1 cellular context compared by ENCODE assay signal in the genomic region with DNA sequence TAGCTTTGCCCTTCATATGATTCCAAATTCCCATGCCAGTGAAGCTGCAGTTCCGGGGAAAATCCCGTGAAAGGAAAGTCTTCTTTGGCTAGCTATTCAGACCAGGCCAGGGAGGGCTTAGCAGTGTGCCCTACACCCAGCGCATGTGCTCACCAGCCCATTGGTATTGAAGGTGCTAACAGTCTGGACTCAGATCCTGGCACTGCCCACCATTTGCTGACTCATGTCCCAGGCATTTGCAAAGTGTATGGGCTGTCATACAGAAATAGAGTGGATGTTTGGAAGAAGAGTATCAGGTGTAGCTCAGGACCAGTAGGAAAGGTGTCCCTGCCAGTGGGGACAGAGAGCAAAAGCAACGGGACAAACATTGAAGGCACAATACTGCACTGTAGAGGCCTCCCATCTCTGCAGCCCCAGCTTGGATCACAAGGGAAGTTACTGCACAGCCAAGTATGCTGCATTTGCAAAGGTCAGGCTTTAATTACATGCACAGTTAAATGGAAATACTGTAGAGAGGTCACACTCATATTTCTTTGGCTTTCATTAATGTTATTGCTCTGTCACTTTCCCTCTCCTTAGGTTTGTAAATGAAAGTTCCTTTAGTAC.
TF ChIP-seq lines count a peak whose summit lies in the region.

No MANE protein-coding gene starts in this region.

TF ChIP-seq in HepG2, 621 proteins besides CTCF, POLR2A, EP300 and RAD21 (continued from another document and continues in another):
- TF ChIP-seq NR3C1 (CRISPR knock-in tag; IDR thresholded peaks at IDR 0.05), result no peak
- TF ChIP-seq SMARCC2 (IDR thresholded peaks at IDR 0.05), result no peak
- no peak for TF ChIP-seq NONO (IDR thresholded peaks at IDR 0.05)
- no peak for TF ChIP-seq NONO (CRISPR knock-in tag; conservative IDR thresholded peaks at IDR 0.05)
- TF ChIP-seq, protein P1, sequence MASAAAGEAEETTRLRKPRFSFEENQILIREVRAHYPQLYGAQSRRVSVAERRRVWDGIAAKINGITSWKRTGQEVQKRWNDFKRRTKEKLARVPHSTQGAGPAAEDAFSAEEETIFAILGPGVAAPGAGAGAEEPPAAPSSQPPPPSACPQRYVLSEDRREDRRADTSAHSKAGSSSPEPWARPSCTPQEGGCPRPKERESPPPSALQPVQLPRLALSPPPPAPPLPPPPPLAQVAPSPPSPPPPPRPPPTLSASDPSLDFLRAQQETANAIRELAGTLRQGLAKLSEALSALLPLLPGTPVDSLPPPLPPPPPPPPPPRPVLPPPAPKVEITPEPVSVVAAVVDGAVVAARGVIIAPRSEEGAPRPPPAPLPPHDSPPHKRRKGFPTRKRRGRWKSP (CRISPR knock-in tag; IDR thresholded peaks at IDR 0.05), result no peak
- TF ChIP-seq, protein P2, sequence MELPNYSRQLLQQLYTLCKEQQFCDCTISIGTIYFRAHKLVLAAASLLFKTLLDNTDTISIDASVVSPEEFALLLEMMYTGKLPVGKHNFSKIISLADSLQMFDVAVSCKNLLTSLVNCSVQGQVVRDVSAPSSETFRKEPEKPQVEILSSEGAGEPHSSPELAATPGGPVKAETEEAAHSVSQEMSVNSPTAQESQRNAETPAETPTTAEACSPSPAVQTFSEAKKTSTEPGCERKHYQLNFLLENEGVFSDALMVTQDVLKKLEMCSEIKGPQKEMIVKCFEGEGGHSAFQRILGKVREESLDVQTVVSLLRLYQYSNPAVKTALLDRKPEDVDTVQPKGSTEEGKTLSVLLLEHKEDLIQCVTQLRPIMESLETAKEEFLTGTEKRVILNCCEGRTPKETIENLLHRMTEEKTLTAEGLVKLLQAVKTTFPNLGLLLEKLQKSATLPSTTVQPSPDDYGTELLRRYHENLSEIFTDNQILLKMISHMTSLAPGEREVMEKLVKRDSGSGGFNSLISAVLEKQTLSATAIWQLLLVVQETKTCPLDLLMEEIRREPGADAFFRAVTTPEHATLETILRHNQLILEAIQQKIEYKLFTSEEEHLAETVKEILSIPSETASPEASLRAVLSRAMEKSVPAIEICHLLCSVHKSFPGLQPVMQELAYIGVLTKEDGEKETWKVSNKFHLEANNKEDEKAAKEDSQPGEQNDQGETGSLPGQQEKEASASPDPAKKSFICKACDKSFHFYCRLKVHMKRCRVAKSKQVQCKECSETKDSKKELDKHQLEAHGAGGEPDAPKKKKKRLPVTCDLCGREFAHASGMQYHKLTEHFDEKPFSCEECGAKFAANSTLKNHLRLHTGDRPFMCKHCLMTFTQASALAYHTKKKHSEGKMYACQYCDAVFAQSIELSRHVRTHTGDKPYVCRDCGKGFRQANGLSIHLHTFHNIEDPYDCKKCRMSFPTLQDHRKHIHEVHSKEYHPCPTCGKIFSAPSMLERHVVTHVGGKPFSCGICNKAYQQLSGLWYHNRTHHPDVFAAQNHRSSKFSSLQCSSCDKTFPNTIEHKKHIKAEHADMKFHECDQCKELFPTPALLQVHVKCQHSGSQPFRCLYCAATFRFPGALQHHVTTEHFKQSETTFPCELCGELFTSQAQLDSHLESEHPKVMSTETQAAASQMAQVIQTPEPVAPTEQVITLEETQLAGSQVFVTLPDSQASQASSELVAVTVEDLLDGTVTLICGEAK (IDR thresholded peaks at IDR 0.05), result no peak
- TF ChIP-seq, protein P2 (CRISPR knock-in tag; IDR thresholded peaks at IDR 0.05), result no peak
- TF ChIP-seq TARDBP (CRISPR knock-in tag; IDR thresholded peaks at IDR 0.05), result peak; percentile 31; the same call in 1 of the 2 replicates
- TF ChIP-seq ZMYM3 (CRISPR knock-in tag; IDR thresholded peaks at IDR 0.05), result 0 out of 2 replicates have a peak, but pooled peaks have one; percentile 37
- TF ChIP-seq ZNF816 (CRISPR knock-in tag; IDR thresholded peaks at IDR 0.05; ENCODE audit: borderline replicate concordance), result no peak
- TF ChIP-seq, protein P3, sequence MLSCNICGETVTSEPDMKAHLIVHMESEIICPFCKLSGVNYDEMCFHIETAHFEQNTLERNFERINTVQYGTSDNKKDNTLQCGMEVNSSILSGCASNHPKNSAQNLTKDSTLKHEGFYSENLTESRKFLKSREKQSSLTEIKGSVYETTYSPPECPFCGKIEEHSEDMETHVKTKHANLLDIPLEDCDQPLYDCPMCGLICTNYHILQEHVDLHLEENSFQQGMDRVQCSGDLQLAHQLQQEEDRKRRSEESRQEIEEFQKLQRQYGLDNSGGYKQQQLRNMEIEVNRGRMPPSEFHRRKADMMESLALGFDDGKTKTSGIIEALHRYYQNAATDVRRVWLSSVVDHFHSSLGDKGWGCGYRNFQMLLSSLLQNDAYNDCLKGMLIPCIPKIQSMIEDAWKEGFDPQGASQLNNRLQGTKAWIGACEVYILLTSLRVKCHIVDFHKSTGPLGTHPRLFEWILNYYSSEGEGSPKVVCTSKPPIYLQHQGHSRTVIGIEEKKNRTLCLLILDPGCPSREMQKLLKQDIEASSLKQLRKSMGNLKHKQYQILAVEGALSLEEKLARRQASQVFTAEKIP (CRISPR knock-in tag; IDR thresholded peaks at IDR 0.05; ENCODE audit: borderline replicate concordance), result no peak
- TF ChIP-seq, protein P4, sequence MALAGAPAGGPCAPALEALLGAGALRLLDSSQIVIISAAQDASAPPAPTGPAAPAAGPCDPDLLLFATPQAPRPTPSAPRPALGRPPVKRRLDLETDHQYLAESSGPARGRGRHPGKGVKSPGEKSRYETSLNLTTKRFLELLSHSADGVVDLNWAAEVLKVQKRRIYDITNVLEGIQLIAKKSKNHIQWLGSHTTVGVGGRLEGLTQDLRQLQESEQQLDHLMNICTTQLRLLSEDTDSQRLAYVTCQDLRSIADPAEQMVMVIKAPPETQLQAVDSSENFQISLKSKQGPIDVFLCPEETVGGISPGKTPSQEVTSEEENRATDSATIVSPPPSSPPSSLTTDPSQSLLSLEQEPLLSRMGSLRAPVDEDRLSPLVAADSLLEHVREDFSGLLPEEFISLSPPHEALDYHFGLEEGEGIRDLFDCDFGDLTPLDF (CRISPR knock-in tag; IDR thresholded peaks at IDR 0.05), result no peak
- TF ChIP-seq, protein P5, sequence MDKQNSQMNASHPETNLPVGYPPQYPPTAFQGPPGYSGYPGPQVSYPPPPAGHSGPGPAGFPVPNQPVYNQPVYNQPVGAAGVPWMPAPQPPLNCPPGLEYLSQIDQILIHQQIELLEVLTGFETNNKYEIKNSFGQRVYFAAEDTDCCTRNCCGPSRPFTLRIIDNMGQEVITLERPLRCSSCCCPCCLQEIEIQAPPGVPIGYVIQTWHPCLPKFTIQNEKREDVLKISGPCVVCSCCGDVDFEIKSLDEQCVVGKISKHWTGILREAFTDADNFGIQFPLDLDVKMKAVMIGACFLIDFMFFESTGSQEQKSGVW (CRISPR knock-in tag; IDR thresholded peaks at IDR 0.05; ENCODE audit: borderline replicate concordance), result no peak
- no peak for TF ChIP-seq RBM39 (IDR thresholded peaks at IDR 0.05; ENCODE audit: low read depth, low read length, poor library complexity, severe bottlenecking)
- TF ChIP-seq NR2F2 (IDR thresholded peaks at IDR 0.05; ENCODE audit: borderline replicate concordance, low read depth), result no peak
- TF ChIP-seq, protein P6, sequence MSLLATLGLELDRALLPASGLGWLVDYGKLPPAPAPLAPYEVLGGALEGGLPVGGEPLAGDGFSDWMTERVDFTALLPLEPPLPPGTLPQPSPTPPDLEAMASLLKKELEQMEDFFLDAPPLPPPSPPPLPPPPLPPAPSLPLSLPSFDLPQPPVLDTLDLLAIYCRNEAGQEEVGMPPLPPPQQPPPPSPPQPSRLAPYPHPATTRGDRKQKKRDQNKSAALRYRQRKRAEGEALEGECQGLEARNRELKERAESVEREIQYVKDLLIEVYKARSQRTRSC (CRISPR knock-in tag; IDR thresholded peaks at IDR 0.05; ENCODE audit: low read depth), result no peak
- no peak for TF ChIP-seq HMGA1 (CRISPR knock-in tag; conservative IDR thresholded peaks at IDR 0.05)
- TF ChIP-seq, protein P7, sequence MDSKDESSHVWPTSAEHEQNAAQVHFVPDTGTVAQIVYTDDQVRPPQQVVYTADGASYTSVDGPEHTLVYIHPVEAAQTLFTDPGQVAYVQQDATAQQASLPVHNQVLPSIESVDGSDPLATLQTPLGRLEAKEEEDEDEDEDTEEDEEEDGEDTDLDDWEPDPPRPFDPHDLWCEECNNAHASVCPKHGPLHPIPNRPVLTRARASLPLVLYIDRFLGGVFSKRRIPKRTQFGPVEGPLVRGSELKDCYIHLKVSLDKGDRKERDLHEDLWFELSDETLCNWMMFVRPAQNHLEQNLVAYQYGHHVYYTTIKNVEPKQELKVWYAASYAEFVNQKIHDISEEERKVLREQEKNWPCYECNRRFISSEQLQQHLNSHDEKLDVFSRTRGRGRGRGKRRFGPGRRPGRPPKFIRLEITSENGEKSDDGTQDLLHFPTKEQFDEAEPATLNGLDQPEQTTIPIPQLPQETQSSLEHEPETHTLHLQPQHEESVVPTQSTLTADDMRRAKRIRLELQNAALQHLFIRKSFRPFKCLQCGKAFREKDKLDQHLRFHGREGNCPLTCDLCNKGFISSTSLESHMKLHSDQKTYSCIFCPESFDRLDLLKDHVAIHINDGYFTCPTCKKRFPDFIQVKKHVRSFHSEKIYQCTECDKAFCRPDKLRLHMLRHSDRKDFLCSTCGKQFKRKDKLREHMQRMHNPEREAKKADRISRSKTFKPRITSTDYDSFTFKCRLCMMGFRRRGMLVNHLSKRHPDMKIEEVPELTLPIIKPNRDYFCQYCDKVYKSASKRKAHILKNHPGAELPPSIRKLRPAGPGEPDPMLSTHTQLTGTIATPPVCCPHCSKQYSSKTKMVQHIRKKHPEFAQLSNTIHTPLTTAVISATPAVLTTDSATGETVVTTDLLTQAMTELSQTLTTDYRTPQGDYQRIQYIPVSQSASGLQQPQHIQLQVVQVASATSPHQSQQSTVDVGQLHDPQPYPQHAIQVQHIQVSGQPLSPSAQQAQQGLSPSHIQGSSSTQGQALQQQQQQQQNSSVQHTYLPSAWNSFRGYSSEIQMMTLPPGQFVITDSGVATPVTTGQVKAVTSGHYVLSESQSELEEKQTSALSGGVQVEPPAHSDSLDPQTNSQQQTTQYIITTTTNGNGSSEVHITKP (CRISPR knock-in tag; IDR thresholded peaks at IDR 0.05; ENCODE audit: low read depth), result no peak
- TF ChIP-seq NFKB2 (CRISPR knock-in tag; IDR thresholded peaks at IDR 0.05; ENCODE audit: borderline replicate concordance), result no peak
- TF ChIP-seq ZNF660 (CRISPR knock-in tag; IDR thresholded peaks at IDR 0.05; ENCODE audit: borderline replicate concordance, low read depth), result no peak
- TF ChIP-seq ZNF577 (CRISPR knock-in tag; IDR thresholded peaks at IDR 0.05; ENCODE audit: borderline replicate concordance, low read depth), result no peak
- TF ChIP-seq ATM (IDR thresholded peaks at IDR 0.05; ENCODE audit: borderline replicate concordance), result no peak
- TF ChIP-seq ZNF121 (CRISPR knock-in tag; IDR thresholded peaks at IDR 0.05), result 0 out of 2 replicates have a peak, but pooled peaks have one; percentile 36
- peak; percentile 89 for TF ChIP-seq FOSL2 (CRISPR knock-in tag; IDR thresholded peaks at IDR 0.05)
- no peak for TF ChIP-seq AGO1 (IDR thresholded peaks at IDR 0.05; ENCODE audit: low read depth, low read length, poor library complexity, severe bottlenecking)
- no peak for TF ChIP-seq MAZ (IDR thresholded peaks at IDR 0.05; ENCODE audit: borderline replicate concordance, low read depth, low read length)
- TF ChIP-seq MAZ (CRISPR knock-in tag; IDR thresholded peaks at IDR 0.05; ENCODE audit: low read depth), result no peak
- TF ChIP-seq ZBTB7B (CRISPR knock-in tag; IDR thresholded peaks at IDR 0.05), result no peak
- no peak for TF ChIP-seq BHLHE40 (IDR thresholded peaks at IDR 0.05; ENCODE audit: low read length)
- TF ChIP-seq, protein P8, sequence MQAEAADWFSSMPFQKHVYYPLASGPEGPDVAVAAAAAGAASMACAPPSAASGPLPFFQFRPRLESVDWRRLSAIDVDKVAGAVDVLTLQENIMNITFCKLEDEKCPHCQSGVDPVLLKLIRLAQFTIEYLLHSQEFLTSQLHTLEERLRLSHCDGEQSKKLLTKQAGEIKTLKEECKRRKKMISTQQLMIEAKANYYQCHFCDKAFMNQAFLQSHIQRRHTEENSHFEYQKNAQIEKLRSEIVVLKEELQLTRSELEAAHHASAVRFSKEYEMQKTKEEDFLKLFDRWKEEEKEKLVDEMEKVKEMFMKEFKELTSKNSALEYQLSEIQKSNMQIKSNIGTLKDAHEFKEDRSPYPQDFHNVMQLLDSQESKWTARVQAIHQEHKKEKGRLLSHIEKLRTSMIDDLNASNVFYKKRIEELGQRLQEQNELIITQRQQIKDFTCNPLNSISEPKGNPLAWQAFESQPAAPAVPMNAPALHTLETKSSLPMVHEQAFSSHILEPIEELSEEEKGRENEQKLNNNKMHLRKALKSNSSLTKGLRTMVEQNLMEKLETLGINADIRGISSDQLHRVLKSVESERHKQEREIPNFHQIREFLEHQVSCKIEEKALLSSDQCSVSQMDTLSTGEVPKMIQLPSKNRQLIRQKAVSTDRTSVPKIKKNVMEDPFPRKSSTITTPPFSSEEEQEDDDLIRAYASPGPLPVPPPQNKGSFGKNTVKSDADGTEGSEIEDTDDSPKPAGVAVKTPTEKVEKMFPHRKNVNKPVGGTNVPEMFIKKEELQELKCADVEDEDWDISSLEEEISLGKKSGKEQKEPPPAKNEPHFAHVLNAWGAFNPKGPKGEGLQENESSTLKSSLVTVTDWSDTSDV (CRISPR knock-in tag; IDR thresholded peaks at IDR 0.05), result no peak
- TF ChIP-seq MEIS2 (CRISPR knock-in tag; IDR thresholded peaks at IDR 0.05), result no peak
- no peak for TF ChIP-seq TOE1 (CRISPR knock-in tag; IDR thresholded peaks at IDR 0.05)
- TF ChIP-seq NCOR1 (IDR thresholded peaks at IDR 0.05; ENCODE audit: borderline replicate concordance, low read length), result no peak
- TF ChIP-seq CCAR2 (optimal IDR thresholded peaks at IDR 0.05; ENCODE audit: low read depth, low read length), result no peak
